Comparison of ENCODE assay signal across 1 cellular context in genomic region chr2:111698743-111699554, GRCh38.
TF ChIP-seq lines count a peak whose summit lies in the region.

No MANE protein-coding gene starts in this region.

TF ChIP-seq in HepG2, 621 proteins besides CTCF, POLR2A, EP300 and RAD21 (continued from another document and continues in another):
- TF ChIP-seq, protein P1, sequence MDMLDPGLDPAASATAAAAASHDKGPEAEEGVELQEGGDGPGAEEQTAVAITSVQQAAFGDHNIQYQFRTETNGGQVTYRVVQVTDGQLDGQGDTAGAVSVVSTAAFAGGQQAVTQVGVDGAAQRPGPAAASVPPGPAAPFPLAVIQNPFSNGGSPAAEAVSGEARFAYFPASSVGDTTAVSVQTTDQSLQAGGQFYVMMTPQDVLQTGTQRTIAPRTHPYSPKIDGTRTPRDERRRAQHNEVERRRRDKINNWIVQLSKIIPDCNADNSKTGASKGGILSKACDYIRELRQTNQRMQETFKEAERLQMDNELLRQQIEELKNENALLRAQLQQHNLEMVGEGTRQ (IDR thresholded peaks at IDR 0.05; ENCODE audit: low read depth, low read length), result 0 out of 2 replicates have a peak, but pooled peaks have one; percentile 6
- TF ChIP-seq, protein P1 (CRISPR knock-in tag; IDR thresholded peaks at IDR 0.05; ENCODE audit: borderline replicate concordance), result no peak
- TF ChIP-seq, protein P2, sequence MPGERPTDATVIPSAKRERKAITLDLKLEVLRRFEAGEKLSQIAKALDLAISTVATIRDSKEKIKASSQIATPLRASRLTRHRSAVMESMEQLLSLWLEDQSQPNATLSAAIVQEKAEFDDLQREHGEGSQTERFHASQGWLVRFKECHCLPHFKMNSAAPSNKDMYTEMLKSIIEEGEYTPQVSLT (CRISPR knock-in tag; IDR thresholded peaks at IDR 0.05; ENCODE audit: borderline replicate concordance, low read depth), result no peak
- TF ChIP-seq AHDC1 (CRISPR knock-in tag; IDR thresholded peaks at IDR 0.05; ENCODE audit: borderline replicate concordance) (no peak), ZNF775 (CRISPR knock-in tag; IDR thresholded peaks at IDR 0.05; ENCODE audit: borderline replicate concordance) (0 out of 2 replicates have a peak, but pooled peaks have one; percentile 23), NR2C2 (CRISPR knock-in tag; IDR thresholded peaks at IDR 0.05; ENCODE audit: borderline replicate concordance) (peak; percentile 76), ZNF616 (CRISPR knock-in tag; IDR thresholded peaks at IDR 0.05; ENCODE audit: low read depth) (no peak), MAFK (conservative IDR thresholded peaks at IDR 0.05 in 1 of 2, IDR thresholded peaks at IDR 0.05 in 1 of 2; ENCODE audit: low read length in 2 of 2) (peak; percentile 100), TCF12 (IDR thresholded peaks at IDR 0.05) (no peak), TCF12 (CRISPR knock-in tag; IDR thresholded peaks at IDR 0.05) (no peak), ZNF788 (CRISPR knock-in tag; IDR thresholded peaks at IDR 0.05; ENCODE audit: borderline replicate concordance) (no peak; the same call in 1 of the 2 replicates), MED1 (CRISPR knock-in tag; IDR thresholded peaks at IDR 0.05) (peak; percentile 59), POGZ (CRISPR knock-in tag; IDR thresholded peaks at IDR 0.05) (peak; percentile 80), ZNF512 (CRISPR knock-in tag; IDR thresholded peaks at IDR 0.05) (no peak), ZNF142 (CRISPR knock-in tag; IDR thresholded peaks at IDR 0.05) (no peak), ZEB1 (IDR thresholded peaks at IDR 0.05; ENCODE audit: insufficient replicate concordance, low read depth) (no peak), ZNF230 (CRISPR knock-in tag; IDR thresholded peaks at IDR 0.05) (peak; percentile 84; the same call in 1 of the 2 replicates), HNRNPL (IDR thresholded peaks at IDR 0.05; ENCODE audit: low read depth, low read length) (no peak), HOXD1 (CRISPR knock-in tag; IDR thresholded peaks at IDR 0.05) (no peak), FOXO1 (CRISPR knock-in tag; IDR thresholded peaks at IDR 0.05) (peak; percentile 8), NFYC (CRISPR knock-in tag; IDR thresholded peaks at IDR 0.05) (peak; percentile 32; the same call in 1 of the 2 replicates), ARNTL (CRISPR knock-in tag; IDR thresholded peaks at IDR 0.05) (peak; percentile 75), TP53 (CRISPR knock-in tag; conservative IDR thresholded peaks at IDR 0.05) (no peak), ARID3A (IDR thresholded peaks at IDR 0.05; ENCODE audit: low read depth, low read length) (peak; percentile 74), JUN (CRISPR knock-in tag; IDR thresholded peaks at IDR 0.05) (peak; percentile 89)
- TF ChIP-seq, protein P3, sequence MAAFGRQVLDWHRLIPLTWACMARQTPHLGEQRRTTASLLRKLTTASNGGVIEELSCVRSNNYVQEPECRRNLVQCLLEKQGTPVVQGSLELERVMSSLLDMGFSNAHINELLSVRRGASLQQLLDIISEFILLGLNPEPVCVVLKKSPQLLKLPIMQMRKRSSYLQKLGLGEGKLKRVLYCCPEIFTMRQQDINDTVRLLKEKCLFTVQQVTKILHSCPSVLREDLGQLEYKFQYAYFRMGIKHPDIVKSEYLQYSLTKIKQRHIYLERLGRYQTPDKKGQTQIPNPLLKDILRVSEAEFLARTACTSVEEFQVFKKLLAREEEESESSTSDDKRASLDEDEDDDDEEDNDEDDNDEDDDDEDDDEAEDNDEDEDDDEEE (CRISPR knock-in tag; IDR thresholded peaks at IDR 0.05), result 0 out of 2 replicates have a peak, but pooled peaks have one; percentile 25
- TF ChIP-seq, protein P4, sequence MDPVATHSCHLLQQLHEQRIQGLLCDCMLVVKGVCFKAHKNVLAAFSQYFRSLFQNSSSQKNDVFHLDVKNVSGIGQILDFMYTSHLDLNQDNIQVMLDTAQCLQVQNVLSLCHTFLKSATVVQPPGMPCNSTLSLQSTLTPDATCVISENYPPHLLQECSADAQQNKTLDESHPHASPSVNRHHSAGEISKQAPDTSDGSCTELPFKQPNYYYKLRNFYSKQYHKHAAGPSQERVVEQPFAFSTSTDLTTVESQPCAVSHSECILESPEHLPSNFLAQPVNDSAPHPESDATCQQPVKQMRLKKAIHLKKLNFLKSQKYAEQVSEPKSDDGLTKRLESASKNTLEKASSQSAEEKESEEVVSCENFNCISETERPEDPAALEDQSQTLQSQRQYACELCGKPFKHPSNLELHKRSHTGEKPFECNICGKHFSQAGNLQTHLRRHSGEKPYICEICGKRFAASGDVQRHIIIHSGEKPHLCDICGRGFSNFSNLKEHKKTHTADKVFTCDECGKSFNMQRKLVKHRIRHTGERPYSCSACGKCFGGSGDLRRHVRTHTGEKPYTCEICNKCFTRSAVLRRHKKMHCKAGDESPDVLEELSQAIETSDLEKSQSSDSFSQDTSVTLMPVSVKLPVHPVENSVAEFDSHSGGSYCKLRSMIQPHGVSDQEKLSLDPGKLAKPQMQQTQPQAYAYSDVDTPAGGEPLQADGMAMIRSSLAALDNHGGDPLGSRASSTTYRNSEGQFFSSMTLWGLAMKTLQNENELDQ (CRISPR knock-in tag; IDR thresholded peaks at IDR 0.05; ENCODE audit: borderline replicate concordance), result no peak
- TF ChIP-seq, protein P5, sequence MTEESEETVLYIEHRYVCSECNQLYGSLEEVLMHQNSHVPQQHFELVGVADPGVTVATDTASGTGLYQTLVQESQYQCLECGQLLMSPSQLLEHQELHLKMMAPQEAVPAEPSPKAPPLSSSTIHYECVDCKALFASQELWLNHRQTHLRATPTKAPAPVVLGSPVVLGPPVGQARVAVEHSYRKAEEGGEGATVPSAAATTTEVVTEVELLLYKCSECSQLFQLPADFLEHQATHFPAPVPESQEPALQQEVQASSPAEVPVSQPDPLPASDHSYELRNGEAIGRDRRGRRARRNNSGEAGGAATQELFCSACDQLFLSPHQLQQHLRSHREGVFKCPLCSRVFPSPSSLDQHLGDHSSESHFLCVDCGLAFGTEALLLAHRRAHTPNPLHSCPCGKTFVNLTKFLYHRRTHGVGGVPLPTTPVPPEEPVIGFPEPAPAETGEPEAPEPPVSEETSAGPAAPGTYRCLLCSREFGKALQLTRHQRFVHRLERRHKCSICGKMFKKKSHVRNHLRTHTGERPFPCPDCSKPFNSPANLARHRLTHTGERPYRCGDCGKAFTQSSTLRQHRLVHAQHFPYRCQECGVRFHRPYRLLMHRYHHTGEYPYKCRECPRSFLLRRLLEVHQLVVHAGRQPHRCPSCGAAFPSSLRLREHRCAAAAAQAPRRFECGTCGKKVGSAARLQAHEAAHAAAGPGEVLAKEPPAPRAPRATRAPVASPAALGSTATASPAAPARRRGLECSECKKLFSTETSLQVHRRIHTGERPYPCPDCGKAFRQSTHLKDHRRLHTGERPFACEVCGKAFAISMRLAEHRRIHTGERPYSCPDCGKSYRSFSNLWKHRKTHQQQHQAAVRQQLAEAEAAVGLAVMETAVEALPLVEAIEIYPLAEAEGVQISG (CRISPR knock-in tag; IDR thresholded peaks at IDR 0.05), result peak; percentile 15; the same call in 1 of the 2 replicates
- TF ChIP-seq, protein P6, sequence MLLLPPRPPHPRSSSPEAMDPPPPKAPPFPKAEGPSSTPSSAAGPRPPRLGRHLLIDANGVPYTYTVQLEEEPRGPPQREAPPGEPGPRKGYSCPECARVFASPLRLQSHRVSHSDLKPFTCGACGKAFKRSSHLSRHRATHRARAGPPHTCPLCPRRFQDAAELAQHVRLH (CRISPR knock-in tag; IDR thresholded peaks at IDR 0.05; ENCODE audit: borderline replicate concordance, low read depth), result peak; percentile 85; the same call in 1 of the 2 replicates
